29 cellular contexts compared by ENCODE assay signal in the genomic region with DNA sequence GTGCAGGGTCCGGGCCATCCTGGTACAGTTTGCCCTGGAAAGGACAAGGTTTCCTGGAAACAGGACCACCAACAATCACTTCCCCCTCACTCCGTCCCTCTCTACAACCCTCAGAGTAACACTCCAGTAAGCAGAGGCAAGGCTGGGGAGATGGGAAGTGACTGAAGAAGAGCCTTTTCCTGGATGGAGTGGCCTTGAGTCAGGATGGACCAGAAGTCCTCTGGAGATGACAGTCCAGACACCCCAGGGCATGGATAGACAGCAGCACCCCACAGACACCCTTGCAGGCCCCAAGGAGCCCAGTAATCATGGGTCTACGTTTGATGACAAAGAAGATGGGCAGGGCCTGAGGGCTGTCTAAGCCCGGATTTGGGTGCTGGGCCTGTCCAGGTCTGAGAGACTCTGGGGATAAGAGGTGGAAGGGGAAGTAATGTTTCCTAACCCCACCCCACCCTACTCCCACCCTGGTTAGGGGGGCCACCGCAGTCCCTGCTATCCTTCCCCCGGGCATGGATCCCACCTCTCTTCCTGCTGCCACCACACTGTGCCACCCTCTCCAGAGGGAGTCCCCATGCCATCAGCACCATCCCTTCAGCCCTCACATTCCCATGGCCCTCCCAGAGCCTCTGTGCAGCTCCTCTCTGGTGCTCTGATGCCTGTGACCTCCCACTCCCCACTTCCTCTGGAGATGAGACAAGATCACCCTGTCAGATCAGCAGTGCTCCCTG. TPM values are rescaled to one million over a fixed set of nuclear protein-coding genes. Genes with fewer than 3 reads are reported as not detected.
DNase-seq lines count a peak whose midpoint lies in the region; ATAC-seq and TF ChIP-seq lines count a peak whose summit lies in the region.
"Had no signal": no experiment of that assay in that cellular context is flagged by ENCODE, and none has a peak within 500 bp of the region (broad histone marks: within the 10 kb centered on the region; RNA-seq: fewer than 3 reads in every experiment).

No MANE protein-coding gene starts in this region.

- no peaks in the 10 kb centered on the region for H3K9me3 Mint-ChIP-seq in endodermal cell
- H3K9me3 Mint-ChIP-seq: CD4-positive, alpha-beta T cell; HFFc6; IgD-negative memory B cell had no signal

- intact Hi-C loops in cardiac septum (cut with DNase I): loop anchor here (5.0 kb wide), 1 partner anchor 99 kb away; no protein-coding TSS in a partner anchor

- TF ChIP-seq CTCF in right atrium auricular region (IDR thresholded peaks at IDR 0.05): no peak
- no peak for TF ChIP-seq CTCF in endodermal cell (conservative IDR thresholded peaks at IDR 0.05)
- TF ChIP-seq CTCF in neutrophil (IDR thresholded peaks at IDR 0.05): no peak

- peaks cover 5% of the 10 kb centered on the region for H3K27me3 Mint-ChIP-seq in endodermal cell (ENCODE audit: insufficient read depth)

- no peak overlapping the region for H3K27ac Mint-ChIP-seq in endodermal cell
- H3K27ac Mint-ChIP-seq: CD4-positive, alpha-beta T cell; HFFc6; IgD-negative memory B cell had no signal

- DNase-seq in right atrium auricular region (ENCODE audit: low spot score): peak; percentile 48
- DNase-seq in cardiac septum (ENCODE audit: low spot score): no peak
- peak; percentile 24 for DNase-seq in endodermal cell
- DNase-seq in NCI-H187 (lab: John Stamatoyannopoulos, UW): no peak
- no peak for DNase-seq in cerebellum (ENCODE audit: low spot score)
- DNase-seq: 8988T; ACHN; BE2C; DMS79; EL; GDM1; GM23248; HFFc6; NCI-H1048; NCI-H1417 treated with DMSO at 0.1 percent for 48 hours; NCI-H2081 treated with DMSO at 0.1 percent for 48 hours; NCI-H345; NK-92 treated with Interleukin-12 subunit alpha and Interleukin-12 subunit beta, amount 100 ng/mL, for 24 hours; SHP77 had no signal

- H3K9me3 ChIP-seq in right atrium auricular region (no peaks in the 10 kb centered on the region), endodermal cell (ENCODE audit: control insufficient read depth, low read length) (no peaks in the 10 kb centered on the region), neutrophil (no peaks in the 10 kb centered on the region)
- H3K9me3 ChIP-seq: BE2C, HAP-1 had no signal

- H3K27me3 ChIP-seq in right atrium auricular region: no peaks in the 10 kb centered on the region
- no peaks in the 10 kb centered on the region for H3K27me3 ChIP-seq in endodermal cell (ENCODE audit: control insufficient read depth, insufficient read depth, low read length, poor library complexity, severe bottlenecking)
- H3K27me3 ChIP-seq in neutrophil: no peaks in the 10 kb centered on the region

- H3K4me1 ChIP-seq in right atrium auricular region (no peaks in the 10 kb centered on the region), endodermal cell (ENCODE audit: control insufficient read depth, insufficient read depth, low read length) (no peaks in the 10 kb centered on the region), neutrophil (ENCODE audit: control insufficient read depth in 1 of 2, insufficient read depth in 1 of 2, low read depth in 1 of 2, low read length in 1 of 2) (peaks cover 100% of the 10 kb centered on the region in 2 experiments)
- H3K4me1 ChIP-seq: BE2C, HAP-1 had no signal

- H3K4me1 Mint-ChIP-seq in endodermal cell: no peaks in the 10 kb centered on the region
- H3K4me1 Mint-ChIP-seq: IgD-negative memory B cell had no signal

- WGBS in endodermal cell (ENCODE audit: insufficient coverage in 1 of 2, insufficient read length in 1 of 2), 2 experiments: 88% methylated on average over 6 of the region's 6 CpGs; no CpG with 5 or more reads in 1 of the 2 experiments

- H3K4me3 ChIP-seq in right atrium auricular region (no peak overlapping the region), endodermal cell (ENCODE audit: low read length) (no peak overlapping the region), neutrophil (ENCODE audit: low read depth in 1 of 2, low read length in 1 of 2) (peak overlapping the region in 1 of 2 experiments; percentile 12)
- H3K4me3 ChIP-seq: GM12878, GM23248, HAP-1 had no signal

- H3K9ac ChIP-seq in endodermal cell (ENCODE audit: extremely low read depth, low read length, poor library complexity, severe bottlenecking): no peak overlapping the region
- H3K9ac ChIP-seq: GM23248, KMS-11 had no signal

- no peaks in the 10 kb centered on the region for H3K36me3 ChIP-seq in right atrium auricular region
- H3K36me3 ChIP-seq in endodermal cell (ENCODE audit: control insufficient read depth, insufficient read depth, low read length): no peaks in the 10 kb centered on the region
- H3K36me3 ChIP-seq in neutrophil: no peaks in the 10 kb centered on the region
- H3K36me3 ChIP-seq: BE2C, HAP-1 had no signal

- no peak for ATAC-seq in HG03097 (IDR thresholded peaks at IDR 0.05; ENCODE audit: low FRiP score, unreplicated experiment)
- ATAC-seq: GM12878, Panc1 had no signal

- H3K36me3 Mint-ChIP-seq in endodermal cell (ENCODE audit: low read depth): no peaks in the 10 kb centered on the region

- H3K27ac ChIP-seq in right atrium auricular region (no peak overlapping the region), endodermal cell (ENCODE audit: low read depth, low read length) (no peak overlapping the region), neutrophil (peak overlapping the region; percentile 100)
- H3K27ac ChIP-seq: GM23248, KMS-11, RWPE1 had no signal

- no peak overlapping the region for H3K4me3 Mint-ChIP-seq in endodermal cell
- H3K4me3 Mint-ChIP-seq: CD4-positive, alpha-beta T cell; HFFc6; IgD-negative memory B cell had no signal

RNA-seq across cellular contexts. Expression of gene S100A8, which starts 7.2 kb away (rescaled TPM):
- total RNA-seq in right atrium auricular region (10 to 100 TPM; 19.1 to 37.1 TPM), cardiac septum (71.3 TPM), endodermal cell (not detected), cerebellum (2.9 TPM)
- polyA plus RNA-seq in endodermal cell (2013, experiment 1 of 2): not detected
- polyA plus RNA-seq in endodermal cell (2013, experiment 2 of 2): not detected
- total RNA-seq: GM12878, GM23248, HFFc6, SK-MEL-5 had no signal
- polyA plus RNA-seq: GM23248 had no signal

RNA-seq across cellular contexts. Expression of gene S100A7A, which starts 18.2 kb away (rescaled TPM):
- total RNA-seq in right atrium auricular region: not detected
- total RNA-seq in cardiac septum: not detected
- not detected for total RNA-seq in endodermal cell
- not detected for polyA plus RNA-seq in endodermal cell (2013, experiment 1 of 2)
- polyA plus RNA-seq in endodermal cell (2013, experiment 2 of 2): not detected
- not detected for total RNA-seq in cerebellum
- total RNA-seq: CD4-positive, alpha-beta T cell; GM12878; GM23248; HFFc6; SK-MEL-5 had no signal
- polyA plus RNA-seq: GM12878, GM23248, IgD-negative memory B cell had no signal

RNA-seq across cellular contexts. Expression of gene S100A12, which starts 22.7 kb away (rescaled TPM):
- total RNA-seq in right atrium auricular region: 1 to 10 TPM; 5.5 to 5.7 TPM
- 4.1 TPM for total RNA-seq in cardiac septum
- not detected for total RNA-seq in endodermal cell
- not detected for polyA plus RNA-seq in endodermal cell (2013, experiment 1 of 2)
- not detected for polyA plus RNA-seq in endodermal cell (2013, experiment 2 of 2)
- total RNA-seq in cerebellum: 1.3 TPM
- total RNA-seq: GM12878, GM23248, HFFc6, SK-MEL-5 had no signal
- polyA plus RNA-seq: GM12878, GM23248 had no signal

RNA-seq across cellular contexts. Expression of gene S100A9, which starts 40.4 kb away (rescaled TPM):
- total RNA-seq in right atrium auricular region: 100 to 1,000 TPM in 1 of 2 donors, 10 to 100 TPM in 1; 65.7 to 199 TPM
- 91.9 TPM for total RNA-seq in cardiac septum
- total RNA-seq in endodermal cell: not detected
- not detected for polyA plus RNA-seq in endodermal cell (2013, experiment 1 of 2)
- polyA plus RNA-seq in endodermal cell (2013, experiment 2 of 2): not detected
- 9.0 TPM for total RNA-seq in cerebellum
- total RNA-seq: GM23248, HFFc6, SK-MEL-5 had no signal
- polyA plus RNA-seq: GM23248 had no signal

RNA-seq across cellular contexts. Expression of gene PGLYRP4, which starts 49.4 kb away (rescaled TPM):
- not detected for total RNA-seq in right atrium auricular region
- not detected for total RNA-seq in cardiac septum
- total RNA-seq in endodermal cell: not detected
- not detected for polyA plus RNA-seq in endodermal cell (2013, experiment 1 of 2)
- not detected for polyA plus RNA-seq in endodermal cell (2013, experiment 2 of 2)
- not detected for total RNA-seq in cerebellum
- total RNA-seq: CD4-positive, alpha-beta T cell; GM23248; HFFc6; SK-MEL-5 had no signal
- polyA plus RNA-seq: GM23248, IgD-negative memory B cell had no signal

Comparison
In these comparisons a context has a peak if more than half of its experiments do, and no peak if none do; other contexts are left out.
1. DNase-seq: peak in right atrium auricular region (single experiment) and endodermal cell (single experiment); none in cardiac septum (single experiment), NCI-H187 (0 of 2) and cerebellum (single experiment).